ENCODE assay signal across 1 cellular context in genomic region chr11:57335343-57336110, GRCh38.
TF ChIP-seq lines count a peak whose summit lies in the region.

Gene SSRP1 (minus strand): TSS chr11:57335892. CDS start chr11:57335121, 771 bp downstream.

TF ChIP-seq in K562, 482 proteins besides CTCF, POLR2A, EP300 and RAD21 (continued from another document and continues in another):
- peak; percentile 99 for TF ChIP-seq SP2 (IDR thresholded peaks at IDR 0.05; ENCODE audit: extremely low read depth, low read depth, low read length, poor library complexity, severe bottlenecking)
- TF ChIP-seq ZNF174 (CRISPR knock-in tag; IDR thresholded peaks at IDR 0.05): no peak
- no peak for TF ChIP-seq SRSF1 (IDR thresholded peaks at IDR 0.05; ENCODE audit: low read depth, low read length)
- no peak for TF ChIP-seq CREBBP (IDR thresholded peaks at IDR 0.05; ENCODE audit: low read depth, low read length)
- no peak for TF ChIP-seq ARHGAP35 (IDR thresholded peaks at IDR 0.05; ENCODE audit: partially characterized antibody)
- no peak for TF ChIP-seq NR0B1 (IDR thresholded peaks at IDR 0.05; ENCODE audit: partially characterized antibody)
- TF ChIP-seq CEBPG (CRISPR knock-in tag; IDR thresholded peaks at IDR 0.05): no peak
- no peak for TF ChIP-seq CEBPG (tag; conservative IDR thresholded peaks at IDR 0.05 in 1 of 2, IDR thresholded peaks at IDR 0.05 in 1 of 2)
- no peak for TF ChIP-seq ARID3A (IDR thresholded peaks at IDR 0.05; ENCODE audit: borderline replicate concordance, low read depth, low read length)
- no peak for TF ChIP-seq ELK1 (CRISPR knock-in tag; IDR thresholded peaks at IDR 0.05)
- peak; percentile 80 for TF ChIP-seq E2F8 (IDR thresholded peaks at IDR 0.05; ENCODE audit: low read depth, partially characterized antibody)
- no peak for TF ChIP-seq MYNN (IDR thresholded peaks at IDR 0.05)
- TF ChIP-seq MYNN (CRISPR knock-in tag; IDR thresholded peaks at IDR 0.05): no peak
- no peak for TF ChIP-seq ZNF253 (CRISPR knock-in tag; conservative IDR thresholded peaks at IDR 0.05)
- no peak for TF ChIP-seq ZNF224 (CRISPR knock-in tag; IDR thresholded peaks at IDR 0.05)
- no peak for TF ChIP-seq CCAR2 (IDR thresholded peaks at IDR 0.05; ENCODE audit: low read depth, low read length)
- TF ChIP-seq ZBTB2 (IDR thresholded peaks at IDR 0.05): no peak
- 0 out of 2 replicates have a peak, but pooled peaks have one; percentile 30 for TF ChIP-seq CHAMP1 (IDR thresholded peaks at IDR 0.05)
- TF ChIP-seq ZHX1 (conservative IDR thresholded peaks at IDR 0.05; ENCODE audit: low read length): no peak
- no peak for TF ChIP-seq HSF4 (CRISPR knock-in tag; IDR thresholded peaks at IDR 0.05; ENCODE audit: borderline replicate concordance)
- no peak for TF ChIP-seq ZNF445 (CRISPR knock-in tag; IDR thresholded peaks at IDR 0.05; ENCODE audit: low read depth)
- no peak for TF ChIP-seq KHSRP (IDR thresholded peaks at IDR 0.05)
- no peak for TF ChIP-seq MAFF (IDR thresholded peaks at IDR 0.05; ENCODE audit: low read length)
- no peak; the same call in 1 of the 2 replicates for TF ChIP-seq BMI1 (IDR thresholded peaks at IDR 0.05; ENCODE audit: low read length)
- TF ChIP-seq RCOR1 (IDR thresholded peaks at IDR 0.05; ENCODE audit: borderline replicate concordance in 1 of 2, low read depth in 2 of 2, low read length in 2 of 2): peak in 1 of 2 experiments; percentile 72; a peak in 1 of 4 replicates
- no peak for TF ChIP-seq ZNF324 (CRISPR knock-in tag; IDR thresholded peaks at IDR 0.05)
- TF ChIP-seq BHLHE40 (IDR thresholded peaks at IDR 0.05; ENCODE audit: low read length): peak; percentile 56
- no peak for TF ChIP-seq TCFL5 (CRISPR knock-in tag; conservative IDR thresholded peaks at IDR 0.05)
- no peak for TF ChIP-seq XRCC4 (IDR thresholded peaks at IDR 0.05; ENCODE audit: extremely low read depth, insufficient read depth, insufficient read length)
- TF ChIP-seq ZBTB5 (IDR thresholded peaks at IDR 0.05): no peak
- no peak for TF ChIP-seq HDAC6 (IDR thresholded peaks at IDR 0.05; ENCODE audit: low read depth, low read length)
- TF ChIP-seq HMGN3 (IDR thresholded peaks at IDR 0.05; ENCODE audit: borderline replicate concordance, extremely low read depth, insufficient read length, low read depth, low read length): no peak
- TF ChIP-seq TSC22D4 (tag; IDR thresholded peaks at IDR 0.05): no peak
- peak; percentile 85; the same call in 1 of the 2 replicates for TF ChIP-seq NBN (IDR thresholded peaks at IDR 0.05; ENCODE audit: low read depth)
- TF ChIP-seq ETS1 (conservative IDR thresholded peaks at IDR 0.05; ENCODE audit: control insufficient read depth, low read depth, low read length): peak; percentile 53; the same call in 1 of the 2 replicates
- no peak for TF ChIP-seq KLF10 (CRISPR knock-in tag; IDR thresholded peaks at IDR 0.05)
- TF ChIP-seq SMARCC2 (IDR thresholded peaks at IDR 0.05; ENCODE audit: low read depth): no peak
- no peak for TF ChIP-seq ELF2 (CRISPR knock-in tag; IDR thresholded peaks at IDR 0.05)
- no peak for TF ChIP-seq CBX8 (IDR thresholded peaks at IDR 0.05; ENCODE audit: borderline replicate concordance, extremely low read depth, low read depth, low read length, poor library complexity, severe bottlenecking)
- no peak for TF ChIP-seq TEAD2 (tag; IDR thresholded peaks at IDR 0.05)
- no peak for TF ChIP-seq PRPF4 (IDR thresholded peaks at IDR 0.05; ENCODE audit: insufficient read depth, low read depth, low read length, poor library complexity, severe bottlenecking)
- TF ChIP-seq STAT6 (CRISPR knock-in tag; IDR thresholded peaks at IDR 0.05): no peak
